In the genomic region with DNA sequence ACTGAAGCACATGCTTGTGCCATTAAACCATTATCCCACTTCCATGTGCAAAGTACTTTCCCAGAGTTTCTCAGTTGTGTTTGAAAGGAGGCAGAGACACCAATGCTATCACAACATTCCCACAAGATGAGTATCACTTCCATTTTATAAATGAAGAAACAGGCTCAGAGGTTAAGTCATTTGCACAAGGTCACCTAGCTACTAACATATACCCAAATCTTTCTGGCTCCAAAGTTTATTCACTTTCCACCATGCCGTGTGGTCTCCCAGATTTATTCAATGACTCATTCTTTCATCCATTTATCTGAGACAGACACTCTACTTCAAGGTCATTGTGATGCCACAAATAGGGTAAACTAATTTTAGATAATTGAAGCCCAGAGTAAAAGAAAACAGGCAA, we compare ENCODE assay signal across 16 cellular contexts. TPM values are rescaled to one million over a fixed set of nuclear protein-coding genes. Genes with fewer than 3 reads are reported as not detected.
A peak's percentile ranks its signal among the peaks of the same experiment; 100 is the strongest.
DNase-seq lines count a peak whose midpoint lies in the region; ATAC-seq and TF ChIP-seq lines count a peak whose summit lies in the region.
"Had no signal": no experiment of that assay in that cellular context is flagged by ENCODE, and none has a peak within 500 bp of the region (broad histone marks: within the 10 kb centered on the region; RNA-seq: fewer than 3 reads in every experiment).

No MANE protein-coding gene starts in this region.

- H3K36me3 Mint-ChIP-seq in activated CD4-positive, alpha-beta memory T cell treated with anti-CD3 and anti-CD28 coated beads for 36 hours, result no peaks in the 10 kb centered on the region
- no peaks in the 10 kb centered on the region for H3K36me3 Mint-ChIP-seq in T-helper 2 cell treated with Interferon-gamma antibody and Interleukin-4, amounts not matched to agents 5 μg/mL and 100 μg/mL, for 36 hours (ENCODE audit: low read depth)

- intact Hi-C loops in activated CD4-positive, alpha-beta memory T cell treated with anti-CD3 and anti-CD28 coated beads for 36 hours (cut with micrococcal nuclease), result no loop called here

- DNase-seq in EL, result peak; percentile 37
- DNase-seq in left lobe of liver (ENCODE audit: low spot score), result no peak
- DNase-seq in activated naive CD4-positive, alpha-beta T cell treated with anti-CD3 and anti-CD28 coated beads, Interleukin-2, amount 50 U/mL, for 16 hours, result no peak
- no peak for DNase-seq in activated CD4-positive, alpha-beta memory T cell treated with anti-CD3 and anti-CD28 coated beads for 36 hours
- no peak for DNase-seq in T-helper 2 cell treated with Interferon-gamma antibody and Interleukin-4, amounts not matched to agents 5 μg/mL and 100 μg/mL, for 36 hours (ENCODE audit: low spot score)
- DNase-seq: activated CD4-positive, alpha-beta T cell treated with anti-CD3 and anti-CD28 coated beads, Interleukin-2, amount 10 ng/mL, durations not matched to agents 7 days and 5 days; activated T-cell treated with anti-CD3 and anti-CD28 coated beads, Interleukin-2, amount 50 U/mL, for 24 hours; AML-193; midbrain; NCI-H1417 treated with DMSO at 0.1 percent for 48 hours; ovary; SHP77 treated with DMSO at 0.1 percent for 48 hours; stimulated activated naive CD8-positive, alpha-beta T cell treated with anti-CD3 and anti-CD28 coated beads, Interleukin-15, Interleukin-2, amounts not matched to agents 100 U/mL and 50 U/mL, for 24 hours; T-helper 9 cell had no signal

- no peak overlapping the region for H3K4me3 Mint-ChIP-seq in activated CD4-positive, alpha-beta memory T cell treated with anti-CD3 and anti-CD28 coated beads for 36 hours
- no peak overlapping the region for H3K4me3 Mint-ChIP-seq in T-helper 2 cell treated with Interferon-gamma antibody and Interleukin-4, amounts not matched to agents 5 μg/mL and 100 μg/mL, for 36 hours
- H3K4me3 Mint-ChIP-seq: activated CD4-positive, alpha-beta T cell treated with anti-CD3 and anti-CD28 coated beads, Interleukin-2, amount 10 ng/mL, durations not matched to agents 7 days and 5 days; activated T-cell treated with anti-CD3 and anti-CD28 coated beads, Interleukin-2, amount 50 U/mL, for 24 hours had no signal

- POLR2A ChIA-PET in activated CD4-positive, alpha-beta memory T cell treated with anti-CD3 and anti-CD28 coated beads for 36 hours (lab: Charles Lee), result no interaction called here

- CTCF ChIA-PET in activated CD4-positive, alpha-beta memory T cell treated with anti-CD3 and anti-CD28 coated beads for 36 hours (lab: Charles Lee), result interaction anchor here (1.5 to 1.7 kb wide), 2 partner anchors 12 kb away, joined by 4 to 5 read pairs; no protein-coding TSS in a partner anchor

- peak; percentile 6; the same call in 1 of the 3 replicates for ATAC-seq in SK-N-SH treated with all-trans-retinoic acid at 6 μM for 48 hours
- peak; percentile 24 for ATAC-seq in left lobe of liver
- ATAC-seq: stimulated activated naive CD8-positive, alpha-beta T cell treated with anti-CD3 and anti-CD28 coated beads, Interleukin-15, Interleukin-2, amounts not matched to agents 100 U/mL and 50 U/mL, for 24 hours had no signal

- no peaks in the 10 kb centered on the region for H3K4me1 Mint-ChIP-seq in activated CD4-positive, alpha-beta memory T cell treated with anti-CD3 and anti-CD28 coated beads for 36 hours (ENCODE audit: low read depth)
- H3K4me1 Mint-ChIP-seq in T-helper 2 cell treated with Interferon-gamma antibody and Interleukin-4, amounts not matched to agents 5 μg/mL and 100 μg/mL, for 36 hours (ENCODE audit: low read depth), result no peaks in the 10 kb centered on the region
- H3K4me1 Mint-ChIP-seq: activated CD4-positive, alpha-beta T cell treated with anti-CD3 and anti-CD28 coated beads, Interleukin-2, amount 10 ng/mL, durations not matched to agents 7 days and 5 days had no signal

- H3K27ac Mint-ChIP-seq in activated CD4-positive, alpha-beta memory T cell treated with anti-CD3 and anti-CD28 coated beads for 36 hours, result no peak overlapping the region
- H3K27ac Mint-ChIP-seq in T-helper 2 cell treated with Interferon-gamma antibody and Interleukin-4, amounts not matched to agents 5 μg/mL and 100 μg/mL, for 36 hours, result no peak overlapping the region
- H3K27ac Mint-ChIP-seq: activated CD4-positive, alpha-beta T cell treated with anti-CD3 and anti-CD28 coated beads, Interleukin-2, amount 10 ng/mL, durations not matched to agents 7 days and 5 days; activated T-cell treated with anti-CD3 and anti-CD28 coated beads, Interleukin-2, amount 50 U/mL, for 24 hours had no signal

- H3K9me3 Mint-ChIP-seq in activated CD4-positive, alpha-beta memory T cell treated with anti-CD3 and anti-CD28 coated beads for 36 hours, result no peaks in the 10 kb centered on the region
- H3K9me3 Mint-ChIP-seq in T-helper 2 cell treated with Interferon-gamma antibody and Interleukin-4, amounts not matched to agents 5 μg/mL and 100 μg/mL, for 36 hours, result no peaks in the 10 kb centered on the region
- H3K9me3 Mint-ChIP-seq: activated CD4-positive, alpha-beta T cell treated with anti-CD3 and anti-CD28 coated beads, Interleukin-2, amount 10 ng/mL, durations not matched to agents 7 days and 5 days; activated T-cell treated with anti-CD3 and anti-CD28 coated beads, Interleukin-2, amount 50 U/mL, for 24 hours had no signal

- peaks cover 12% of the 10 kb centered on the region for H3K27me3 Mint-ChIP-seq in activated CD4-positive, alpha-beta memory T cell treated with anti-CD3 and anti-CD28 coated beads for 36 hours
- H3K27me3 Mint-ChIP-seq in T-helper 2 cell treated with Interferon-gamma antibody and Interleukin-4, amounts not matched to agents 5 μg/mL and 100 μg/mL, for 36 hours (ENCODE audit: low read depth), result peaks cover 13% of the 10 kb centered on the region

TF ChIP-seq in SK-N-SH treated with all-trans-retinoic acid at 6 μM for 48 hours, 23 proteins besides CTCF, POLR2A, EP300 and RAD21 (continues in another document):
- 0 out of 2 replicates have a peak, but pooled peaks have one; percentile 36 for TF ChIP-seq GLIS3 (CRISPR knock-in tag; IDR thresholded peaks at IDR 0.05)
- TF ChIP-seq, protein P1, sequence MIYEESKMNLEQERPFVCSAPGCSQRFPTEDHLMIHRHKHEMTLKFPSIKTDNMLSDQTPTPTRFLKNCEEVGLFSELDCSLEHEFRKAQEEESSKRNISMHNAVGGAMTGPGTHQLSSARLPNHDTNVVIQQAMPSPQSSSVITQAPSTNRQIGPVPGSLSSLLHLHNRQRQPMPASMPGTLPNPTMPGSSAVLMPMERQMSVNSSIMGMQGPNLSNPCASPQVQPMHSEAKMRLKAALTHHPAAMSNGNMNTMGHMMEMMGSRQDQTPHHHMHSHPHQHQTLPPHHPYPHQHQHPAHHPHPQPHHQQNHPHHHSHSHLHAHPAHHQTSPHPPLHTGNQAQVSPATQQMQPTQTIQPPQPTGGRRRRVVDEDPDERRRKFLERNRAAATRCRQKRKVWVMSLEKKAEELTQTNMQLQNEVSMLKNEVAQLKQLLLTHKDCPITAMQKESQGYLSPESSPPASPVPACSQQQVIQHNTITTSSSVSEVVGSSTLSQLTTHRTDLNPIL (CRISPR knock-in tag; IDR thresholded peaks at IDR 0.05; ENCODE audit: low read depth), result peak; percentile 33; the same call in 1 of the 2 replicates
- peak; percentile 52; the same call in 1 of the 2 replicates for TF ChIP-seq SNAI2 (CRISPR knock-in tag; IDR thresholded peaks at IDR 0.05)
- no peak for TF ChIP-seq ARNTL (CRISPR knock-in tag; IDR thresholded peaks at IDR 0.05; ENCODE audit: borderline replicate concordance, low read depth)
- TF ChIP-seq ESRRG (CRISPR knock-in tag; IDR thresholded peaks at IDR 0.05), result no peak; the same call in 1 of the 2 replicates
- no peak for TF ChIP-seq ZC3H10 (CRISPR knock-in tag; IDR thresholded peaks at IDR 0.05)
- TF ChIP-seq ISL1 (CRISPR knock-in tag; IDR thresholded peaks at IDR 0.05), result peak; percentile 64
- TF ChIP-seq, protein P2, sequence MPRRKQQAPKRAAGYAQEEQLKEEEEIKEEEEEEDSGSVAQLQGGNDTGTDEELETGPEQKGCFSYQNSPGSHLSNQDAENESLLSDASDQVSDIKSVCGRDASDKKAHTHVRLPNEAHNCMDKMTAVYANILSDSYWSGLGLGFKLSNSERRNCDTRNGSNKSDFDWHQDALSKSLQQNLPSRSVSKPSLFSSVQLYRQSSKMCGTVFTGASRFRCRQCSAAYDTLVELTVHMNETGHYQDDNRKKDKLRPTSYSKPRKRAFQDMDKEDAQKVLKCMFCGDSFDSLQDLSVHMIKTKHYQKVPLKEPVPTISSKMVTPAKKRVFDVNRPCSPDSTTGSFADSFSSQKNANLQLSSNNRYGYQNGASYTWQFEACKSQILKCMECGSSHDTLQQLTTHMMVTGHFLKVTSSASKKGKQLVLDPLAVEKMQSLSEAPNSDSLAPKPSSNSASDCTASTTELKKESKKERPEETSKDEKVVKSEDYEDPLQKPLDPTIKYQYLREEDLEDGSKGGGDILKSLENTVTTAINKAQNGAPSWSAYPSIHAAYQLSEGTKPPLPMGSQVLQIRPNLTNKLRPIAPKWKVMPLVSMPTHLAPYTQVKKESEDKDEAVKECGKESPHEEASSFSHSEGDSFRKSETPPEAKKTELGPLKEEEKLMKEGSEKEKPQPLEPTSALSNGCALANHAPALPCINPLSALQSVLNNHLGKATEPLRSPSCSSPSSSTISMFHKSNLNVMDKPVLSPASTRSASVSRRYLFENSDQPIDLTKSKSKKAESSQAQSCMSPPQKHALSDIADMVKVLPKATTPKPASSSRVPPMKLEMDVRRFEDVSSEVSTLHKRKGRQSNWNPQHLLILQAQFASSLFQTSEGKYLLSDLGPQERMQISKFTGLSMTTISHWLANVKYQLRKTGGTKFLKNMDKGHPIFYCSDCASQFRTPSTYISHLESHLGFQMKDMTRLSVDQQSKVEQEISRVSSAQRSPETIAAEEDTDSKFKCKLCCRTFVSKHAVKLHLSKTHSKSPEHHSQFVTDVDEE (CRISPR knock-in tag; IDR thresholded peaks at IDR 0.05), result no peak
- TF ChIP-seq CSDC2 (CRISPR knock-in tag; IDR thresholded peaks at IDR 0.05), result peak; percentile 94; the same call in 1 of the 2 replicates

RNA-seq across cellular contexts. Expression of gene ART4, which starts 9.4 kb away (rescaled TPM):
- 27.5 TPM for total RNA-seq in left lobe of liver
- total RNA-seq in activated CD4-positive, alpha-beta memory T cell treated with anti-CD3 and anti-CD28 coated beads for 36 hours, result not detected
- total RNA-seq: activated CD4-positive, alpha-beta T cell treated with anti-CD3 and anti-CD28 coated beads, Interleukin-2, amount 10 ng/mL, durations not matched to agents 7 days and 5 days had no signal

RNA-seq across cellular contexts. Expression of gene SMCO3, which starts 20.0 kb away (rescaled TPM):
- total RNA-seq in left lobe of liver, result 0.53 TPM
- not detected for total RNA-seq in activated CD4-positive, alpha-beta memory T cell treated with anti-CD3 and anti-CD28 coated beads for 36 hours
- total RNA-seq: activated CD4-positive, alpha-beta T cell treated with anti-CD3 and anti-CD28 coated beads, Interleukin-2, amount 10 ng/mL, durations not matched to agents 7 days and 5 days; ureter had no signal

RNA-seq across cellular contexts. Expression of gene C12orf60, which starts 30.5 kb away (rescaled TPM):
- 0.33 TPM for total RNA-seq in left lobe of liver
- 1 to 10 TPM; 3.3 to 3.4 TPM for total RNA-seq in activated CD4-positive, alpha-beta memory T cell treated with anti-CD3 and anti-CD28 coated beads for 36 hours

RNA-seq across cellular contexts. Expression of gene WBP11, which starts 30.7 kb away (rescaled TPM):
- 15.9 TPM for total RNA-seq in left lobe of liver
- 100 to 1,000 TPM; 131 to 134 TPM for total RNA-seq in activated CD4-positive, alpha-beta memory T cell treated with anti-CD3 and anti-CD28 coated beads for 36 hours

RNA-seq across cellular contexts. Expression of gene MGP, which starts 51.7 kb away (rescaled TPM):
- 5.5 TPM for total RNA-seq in left lobe of liver
- total RNA-seq in activated CD4-positive, alpha-beta memory T cell treated with anti-CD3 and anti-CD28 coated beads for 36 hours, result not detected

Comparison
In these comparisons a context has a peak if more than half of its experiments do, and no peak if none do; other contexts are left out.
1. RNA of gene ART4, which starts 9.4 kb away (total RNA-seq): 27.5 TPM in left lobe of liver (single experiment); not detected in activated CD4-positive, alpha-beta memory T cell treated with anti-CD3 and anti-CD28 coated beads for 36 hours; every median in the first group is over 10 times any median in the second.